In genomic region chr10:49736564-49737113, GRCh38 we compare ENCODE assay signal across 2 cellular contexts.
TF ChIP-seq lines count a peak whose summit lies in the region.

No MANE protein-coding gene starts in this region.

TF ChIP-seq in SK-N-SH, 30 proteins besides CTCF, POLR2A, EP300 and RAD21 (continued from another document):
- no peak for TF ChIP-seq PBX3 (IDR thresholded peaks at IDR 0.05)
- TF ChIP-seq FOSL2 (IDR thresholded peaks at IDR 0.05; ENCODE audit: borderline replicate concordance, low read depth) = no peak
- no peak for TF ChIP-seq MEF2A (IDR thresholded peaks at IDR 0.05; ENCODE audit: borderline replicate concordance, low read depth)

TF ChIP-seq in SK-N-SH treated with all-trans-retinoic acid at 6 μM for 48 hours, 23 proteins besides CTCF, POLR2A, EP300 and RAD21 (continued from another document):
- TF ChIP-seq TSHZ2 (CRISPR knock-in tag; IDR thresholded peaks at IDR 0.05) (no peak), GLIS3 (CRISPR knock-in tag; IDR thresholded peaks at IDR 0.05) (no peak), CSDC2 (CRISPR knock-in tag; IDR thresholded peaks at IDR 0.05) (no peak), ISL1 (CRISPR knock-in tag; IDR thresholded peaks at IDR 0.05) (no peak)
